Comparison of ENCODE assay signal across 3 cellular contexts in genomic region chr1:190138266-190138665, GRCh38.
A peak's percentile ranks its signal among the peaks of the same experiment; 100 is the strongest.
TF ChIP-seq lines count a peak whose summit lies in the region.

No MANE protein-coding gene starts in this region.

TF ChIP-seq in GM23338, 12 proteins besides CTCF, POLR2A, EP300 and RAD21 (continues in another document):
- no peak for TF ChIP-seq EZH2phosphoT487 (IDR thresholded peaks at IDR 0.05; ENCODE audit: unreplicated experiment)
- TF ChIP-seq JUNB (IDR thresholded peaks at IDR 0.05; ENCODE audit: unreplicated experiment), result no peak
- TF ChIP-seq, protein P1, sequence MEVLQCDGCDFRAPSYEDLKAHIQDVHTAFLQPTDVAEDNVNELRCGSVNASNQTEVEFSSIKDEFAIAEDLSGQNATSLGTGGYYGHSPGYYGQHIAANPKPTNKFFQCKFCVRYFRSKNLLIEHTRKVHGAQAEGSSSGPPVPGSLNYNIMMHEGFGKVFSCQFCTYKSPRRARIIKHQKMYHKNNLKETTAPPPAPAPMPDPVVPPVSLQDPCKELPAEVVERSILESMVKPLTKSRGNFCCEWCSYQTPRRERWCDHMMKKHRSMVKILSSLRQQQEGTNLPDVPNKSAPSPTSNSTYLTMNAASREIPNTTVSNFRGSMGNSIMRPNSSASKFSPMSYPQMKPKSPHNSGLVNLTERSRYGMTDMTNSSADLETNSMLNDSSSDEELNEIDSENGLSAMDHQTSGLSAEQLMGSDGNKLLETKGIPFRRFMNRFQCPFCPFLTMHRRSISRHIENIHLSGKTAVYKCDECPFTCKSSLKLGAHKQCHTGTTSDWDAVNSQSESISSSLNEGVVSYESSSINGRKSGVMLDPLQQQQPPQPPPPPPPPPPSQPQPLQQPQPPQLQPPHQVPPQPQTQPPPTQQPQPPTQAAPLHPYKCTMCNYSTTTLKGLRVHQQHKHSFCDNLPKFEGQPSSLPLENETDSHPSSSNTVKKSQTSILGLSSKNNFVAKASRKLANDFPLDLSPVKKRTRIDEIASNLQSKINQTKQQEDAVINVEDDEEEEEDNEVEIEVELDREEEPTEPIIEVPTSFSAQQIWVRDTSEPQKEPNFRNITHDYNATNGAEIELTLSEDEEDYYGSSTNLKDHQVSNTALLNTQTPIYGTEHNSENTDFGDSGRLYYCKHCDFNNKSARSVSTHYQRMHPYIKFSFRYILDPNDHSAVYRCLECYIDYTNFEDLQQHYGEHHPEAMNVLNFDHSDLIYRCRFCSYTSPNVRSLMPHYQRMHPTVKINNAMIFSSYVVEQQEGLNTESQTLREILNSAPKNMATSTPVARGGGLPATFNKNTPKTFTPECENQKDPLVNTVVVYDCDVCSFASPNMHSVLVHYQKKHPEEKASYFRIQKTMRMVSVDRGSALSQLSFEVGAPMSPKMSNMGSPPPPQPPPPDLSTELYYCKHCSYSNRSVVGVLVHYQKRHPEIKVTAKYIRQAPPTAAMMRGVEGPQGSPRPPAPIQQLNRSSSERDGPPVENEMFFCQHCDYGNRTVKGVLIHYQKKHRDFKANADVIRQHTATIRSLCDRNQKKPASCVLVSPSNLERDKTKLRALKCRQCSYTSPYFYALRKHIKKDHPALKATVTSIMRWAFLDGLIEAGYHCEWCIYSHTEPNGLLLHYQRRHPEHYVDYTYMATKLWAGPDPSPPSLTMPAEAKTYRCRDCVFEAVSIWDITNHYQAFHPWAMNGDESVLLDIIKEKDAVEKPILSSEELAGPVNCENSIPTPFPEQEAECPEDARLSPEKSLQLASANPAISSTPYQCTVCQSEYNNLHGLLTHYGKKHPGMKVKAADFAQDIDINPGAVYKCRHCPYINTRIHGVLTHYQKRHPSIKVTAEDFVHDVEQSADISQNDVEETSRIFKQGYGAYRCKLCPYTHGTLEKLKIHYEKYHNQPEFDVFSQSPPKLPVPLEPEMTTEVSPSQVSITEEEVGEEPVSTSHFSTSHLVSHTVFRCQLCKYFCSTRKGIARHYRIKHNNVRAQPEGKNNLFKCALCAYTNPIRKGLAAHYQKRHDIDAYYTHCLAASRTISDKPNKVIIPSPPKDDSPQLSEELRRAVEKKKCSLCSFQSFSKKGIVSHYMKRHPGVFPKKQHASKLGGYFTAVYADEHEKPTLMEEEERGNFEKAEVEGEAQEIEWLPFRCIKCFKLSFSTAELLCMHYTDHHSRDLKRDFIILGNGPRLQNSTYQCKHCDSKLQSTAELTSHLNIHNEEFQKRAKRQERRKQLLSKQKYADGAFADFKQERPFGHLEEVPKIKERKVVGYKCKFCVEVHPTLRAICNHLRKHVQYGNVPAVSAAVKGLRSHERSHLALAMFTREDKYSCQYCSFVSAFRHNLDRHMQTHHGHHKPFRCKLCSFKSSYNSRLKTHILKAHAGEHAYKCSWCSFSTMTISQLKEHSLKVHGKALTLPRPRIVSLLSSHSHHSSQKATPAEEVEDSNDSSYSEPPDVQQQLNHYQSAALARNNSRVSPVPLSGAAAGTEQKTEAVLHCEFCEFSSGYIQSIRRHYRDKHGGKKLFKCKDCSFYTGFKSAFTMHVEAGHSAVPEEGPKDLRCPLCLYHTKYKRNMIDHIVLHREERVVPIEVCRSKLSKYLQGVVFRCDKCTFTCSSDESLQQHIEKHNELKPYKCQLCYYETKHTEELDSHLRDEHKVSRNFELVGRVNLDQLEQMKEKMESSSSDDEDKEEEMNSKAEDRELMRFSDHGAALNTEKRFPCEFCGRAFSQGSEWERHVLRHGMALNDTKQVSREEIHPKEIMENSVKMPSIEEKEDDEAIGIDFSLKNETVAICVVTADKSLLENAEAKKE (CRISPR knock-in tag; IDR thresholded peaks at IDR 0.05), result no peak
- no peak for TF ChIP-seq STAT1 (IDR thresholded peaks at IDR 0.05; ENCODE audit: unreplicated experiment)
- no peak for TF ChIP-seq EZH2 (IDR thresholded peaks at IDR 0.05; ENCODE audit: low read depth, unreplicated experiment)

TF ChIP-seq in IMR-90, 13 proteins besides CTCF, POLR2A, EP300 and RAD21:
- TF ChIP-seq CEBPB (IDR thresholded peaks at IDR 0.05; ENCODE audit: low read depth, low read length) (0 out of 2 replicates have a peak, but pooled peaks have one; percentile 1), MAZ (IDR thresholded peaks at IDR 0.05; ENCODE audit: borderline replicate concordance, low read depth, low read length) (no peak)

TF ChIP-seq in H1, 55 proteins besides CTCF, POLR2A, EP300 and RAD21:
- no peak for TF ChIP-seq NANOG (IDR thresholded peaks at IDR 0.05; ENCODE audit: insufficient read depth, low read depth, low read length, poor library complexity, severe bottlenecking)
- no peak for TF ChIP-seq E2F6 (IDR thresholded peaks at IDR 0.05)
- no peak for TF ChIP-seq KDM1A (IDR thresholded peaks at IDR 0.05; ENCODE audit: borderline replicate concordance, low read length)
- no peak for TF ChIP-seq NRF1 (IDR thresholded peaks at IDR 0.05; ENCODE audit: low read depth, low read length)
- TF ChIP-seq ATF3 (IDR thresholded peaks at IDR 0.05; ENCODE audit: insufficient read depth, low read depth, low read length), result no peak
- TF ChIP-seq KDM5A (IDR thresholded peaks at IDR 0.05; ENCODE audit: low read length), result no peak
- TF ChIP-seq RFX5 (IDR thresholded peaks at IDR 0.05; ENCODE audit: borderline replicate concordance, low read depth, low read length), result no peak
- TF ChIP-seq JUND (IDR thresholded peaks at IDR 0.05; ENCODE audit: low read length), result no peak
- TF ChIP-seq, protein P2, sequence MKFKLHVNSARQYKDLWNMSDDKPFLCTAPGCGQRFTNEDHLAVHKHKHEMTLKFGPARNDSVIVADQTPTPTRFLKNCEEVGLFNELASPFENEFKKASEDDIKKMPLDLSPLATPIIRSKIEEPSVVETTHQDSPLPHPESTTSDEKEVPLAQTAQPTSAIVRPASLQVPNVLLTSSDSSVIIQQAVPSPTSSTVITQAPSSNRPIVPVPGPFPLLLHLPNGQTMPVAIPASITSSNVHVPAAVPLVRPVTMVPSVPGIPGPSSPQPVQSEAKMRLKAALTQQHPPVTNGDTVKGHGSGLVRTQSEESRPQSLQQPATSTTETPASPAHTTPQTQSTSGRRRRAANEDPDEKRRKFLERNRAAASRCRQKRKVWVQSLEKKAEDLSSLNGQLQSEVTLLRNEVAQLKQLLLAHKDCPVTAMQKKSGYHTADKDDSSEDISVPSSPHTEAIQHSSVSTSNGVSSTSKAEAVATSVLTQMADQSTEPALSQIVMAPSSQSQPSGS (IDR thresholded peaks at IDR 0.05; ENCODE audit: low read length), result no peak
- no peak for TF ChIP-seq RBBP5 (IDR thresholded peaks at IDR 0.05; ENCODE audit: borderline replicate concordance, low read depth, low read length)
- no peak for TF ChIP-seq USF2 (IDR thresholded peaks at IDR 0.05; ENCODE audit: low read length)
